In the genomic region with DNA sequence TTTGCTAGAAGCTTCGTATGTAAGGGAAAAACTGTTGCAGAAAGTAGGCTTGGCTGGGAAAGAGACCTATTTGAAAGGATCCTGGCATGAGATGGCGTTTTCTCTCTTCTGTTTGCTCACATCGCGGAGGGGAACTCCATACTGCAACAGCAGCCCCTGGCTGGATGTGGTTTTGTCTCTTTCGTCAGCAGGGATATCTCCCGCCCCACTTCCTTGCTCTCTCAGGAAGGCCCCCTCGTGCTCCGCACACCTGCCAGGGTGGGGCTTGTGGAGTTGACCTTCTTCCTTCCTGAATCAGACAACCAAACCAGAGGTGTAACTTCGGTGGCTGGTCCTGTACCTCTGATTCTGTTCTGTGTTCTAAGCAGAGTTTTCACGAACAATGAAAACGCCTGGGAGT, we compare ENCODE assay signal across 10 cellular contexts. TPM values are rescaled to one million over a fixed set of nuclear protein-coding genes. Genes with fewer than 3 reads are reported as not detected.
DNase-seq lines count a peak whose midpoint lies in the region; ATAC-seq and TF ChIP-seq lines count a peak whose summit lies in the region.
"Had no signal": no experiment of that assay in that cellular context is flagged by ENCODE, and none has a peak within 500 bp of the region (broad histone marks: within the 10 kb centered on the region; RNA-seq: fewer than 3 reads in every experiment).

No MANE protein-coding gene starts in this region.

- peaks cover 16% of the 10 kb centered on the region for H3K4me1 Mint-ChIP-seq in activated T-helper 17 cell treated with anti-CD3 and anti-CD28 coated beads, Interleukin-2, amount 50 U/mL, for 72 hours

- H3K9me3 Mint-ChIP-seq in activated T-helper 17 cell treated with anti-CD3 and anti-CD28 coated beads, Interleukin-2, amount 50 U/mL, for 72 hours: no peaks in the 10 kb centered on the region
- H3K9me3 Mint-ChIP-seq: endodermal cell had no signal

- H3K27ac Mint-ChIP-seq in activated T-helper 17 cell treated with anti-CD3 and anti-CD28 coated beads, Interleukin-2, amount 50 U/mL, for 72 hours: peak overlapping the region; percentile 31
- H3K27ac Mint-ChIP-seq: endodermal cell had no signal

- peak; percentile 13 for ATAC-seq in activated T-helper 17 cell treated with anti-CD3 and anti-CD28 coated beads, Interleukin-2, amount 50 U/mL, for 72 hours (replicated peaks)
- ATAC-seq in SK-N-SH treated with all-trans-retinoic acid at 6 μM for 48 hours (no peak), GM19455 (IDR thresholded peaks at IDR 0.05; ENCODE audit: unreplicated experiment) (no peak)

- DNase-seq in Daoy (ENCODE audit: low read depth) (peak; percentile 29), NCI-H69 (lab: John Stamatoyannopoulos, UW) (peak; percentile 86), mesenteric fat pad (ENCODE audit: low spot score) (peak; percentile 67), cerebellum (ENCODE audit: low spot score) (no peak), NCI-H1105 (lab: John Stamatoyannopoulos, UW) (no peak)
- DNase-seq: activated CD4-positive, CD25-positive, alpha-beta regulatory T cell treated with anti-CD3 and anti-CD28 coated beads, Interleukin-2, amount 50 U/mL, for 72 hours; endodermal cell had no signal

- H3K27me3 Mint-ChIP-seq in activated T-helper 17 cell treated with anti-CD3 and anti-CD28 coated beads, Interleukin-2, amount 50 U/mL, for 72 hours: peaks cover 8% of the 10 kb centered on the region

- peaks cover 5% of the 10 kb centered on the region for H3K36me3 Mint-ChIP-seq in activated T-helper 17 cell treated with anti-CD3 and anti-CD28 coated beads, Interleukin-2, amount 50 U/mL, for 72 hours (ENCODE audit: low read depth)

- H3K4me3 Mint-ChIP-seq in activated T-helper 17 cell treated with anti-CD3 and anti-CD28 coated beads, Interleukin-2, amount 50 U/mL, for 72 hours: peak overlapping the region; percentile 47
- H3K4me3 Mint-ChIP-seq: endodermal cell had no signal

TF ChIP-seq in SK-N-SH treated with all-trans-retinoic acid at 6 μM for 48 hours, 23 proteins besides CTCF, POLR2A, EP300 and RAD21:
- TF ChIP-seq, protein P1, sequence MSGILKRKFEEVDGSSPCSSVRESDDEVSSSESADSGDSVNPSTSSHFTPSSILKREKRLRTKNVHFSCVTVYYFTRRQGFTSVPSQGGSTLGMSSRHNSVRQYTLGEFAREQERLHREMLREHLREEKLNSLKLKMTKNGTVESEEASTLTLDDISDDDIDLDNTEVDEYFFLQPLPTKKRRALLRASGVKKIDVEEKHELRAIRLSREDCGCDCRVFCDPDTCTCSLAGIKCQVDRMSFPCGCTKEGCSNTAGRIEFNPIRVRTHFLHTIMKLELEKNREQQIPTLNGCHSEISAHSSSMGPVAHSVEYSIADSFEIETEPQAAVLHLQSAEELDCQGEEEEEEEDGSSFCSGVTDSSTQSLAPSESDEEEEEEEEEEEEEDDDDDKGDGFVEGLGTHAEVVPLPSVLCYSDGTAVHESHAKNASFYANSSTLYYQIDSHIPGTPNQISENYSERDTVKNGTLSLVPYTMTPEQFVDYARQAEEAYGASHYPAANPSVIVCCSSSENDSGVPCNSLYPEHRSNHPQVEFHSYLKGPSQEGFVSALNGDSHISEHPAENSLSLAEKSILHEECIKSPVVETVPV (CRISPR knock-in tag; IDR thresholded peaks at IDR 0.05): no peak
- TF ChIP-seq, protein P2, sequence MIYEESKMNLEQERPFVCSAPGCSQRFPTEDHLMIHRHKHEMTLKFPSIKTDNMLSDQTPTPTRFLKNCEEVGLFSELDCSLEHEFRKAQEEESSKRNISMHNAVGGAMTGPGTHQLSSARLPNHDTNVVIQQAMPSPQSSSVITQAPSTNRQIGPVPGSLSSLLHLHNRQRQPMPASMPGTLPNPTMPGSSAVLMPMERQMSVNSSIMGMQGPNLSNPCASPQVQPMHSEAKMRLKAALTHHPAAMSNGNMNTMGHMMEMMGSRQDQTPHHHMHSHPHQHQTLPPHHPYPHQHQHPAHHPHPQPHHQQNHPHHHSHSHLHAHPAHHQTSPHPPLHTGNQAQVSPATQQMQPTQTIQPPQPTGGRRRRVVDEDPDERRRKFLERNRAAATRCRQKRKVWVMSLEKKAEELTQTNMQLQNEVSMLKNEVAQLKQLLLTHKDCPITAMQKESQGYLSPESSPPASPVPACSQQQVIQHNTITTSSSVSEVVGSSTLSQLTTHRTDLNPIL (CRISPR knock-in tag; IDR thresholded peaks at IDR 0.05; ENCODE audit: low read depth): no peak
- TF ChIP-seq RARB (CRISPR knock-in tag; IDR thresholded peaks at IDR 0.05) (no peak), ZNF565 (CRISPR knock-in tag; conservative IDR thresholded peaks at IDR 0.05; ENCODE audit: low read depth) (no peak), ZNF8 (CRISPR knock-in tag; IDR thresholded peaks at IDR 0.05) (no peak), ESRRG (CRISPR knock-in tag; IDR thresholded peaks at IDR 0.05) (no peak), ZFP30 (CRISPR knock-in tag; IDR thresholded peaks at IDR 0.05) (no peak), CSDC2 (CRISPR knock-in tag; IDR thresholded peaks at IDR 0.05) (no peak), ZNF70 (CRISPR knock-in tag; IDR thresholded peaks at IDR 0.05) (no peak), ZFP3 (CRISPR knock-in tag; IDR thresholded peaks at IDR 0.05) (no peak), SNAI2 (CRISPR knock-in tag; IDR thresholded peaks at IDR 0.05) (no peak), BACH2 (CRISPR knock-in tag; IDR thresholded peaks at IDR 0.05; ENCODE audit: borderline replicate concordance) (no peak)

RNA-seq across cellular contexts. Expression of a gene that starts 26.4 kb away (rescaled TPM):
- total RNA-seq in Daoy (2014; rRNA removed; shearing (Covaris generic)): 1.2 and 1.4 TPM in 2 replicates
- not detected for total RNA-seq in activated T-helper 17 cell treated with anti-CD3 and anti-CD28 coated beads, Interleukin-2, amount 50 U/mL, for 72 hours
- total RNA-seq in mesenteric fat pad: 65.5 TPM
- 0.64 TPM for total RNA-seq in cerebellum

Comparison
In these comparisons a context has a peak if more than half of its experiments do, and no peak if none do; other contexts are left out.
1. DNase-seq: peak in Daoy (single experiment), NCI-H69 (single experiment) and mesenteric fat pad (single experiment); none in cerebellum (single experiment) and NCI-H1105 (single experiment).
2. RNA of a gene that starts 26.4 kb away (total RNA-seq): 65.5 TPM in mesenteric fat pad (single experiment); 1.2 to 1.4 TPM in Daoy, 0.64 TPM in cerebellum (single experiment) and not detected in activated T-helper 17 cell treated with anti-CD3 and anti-CD28 coated beads, Interleukin-2, amount 50 U/mL, for 72 hours; every median in the first group is over 10 times any median in the second.